In the genomic region with DNA sequence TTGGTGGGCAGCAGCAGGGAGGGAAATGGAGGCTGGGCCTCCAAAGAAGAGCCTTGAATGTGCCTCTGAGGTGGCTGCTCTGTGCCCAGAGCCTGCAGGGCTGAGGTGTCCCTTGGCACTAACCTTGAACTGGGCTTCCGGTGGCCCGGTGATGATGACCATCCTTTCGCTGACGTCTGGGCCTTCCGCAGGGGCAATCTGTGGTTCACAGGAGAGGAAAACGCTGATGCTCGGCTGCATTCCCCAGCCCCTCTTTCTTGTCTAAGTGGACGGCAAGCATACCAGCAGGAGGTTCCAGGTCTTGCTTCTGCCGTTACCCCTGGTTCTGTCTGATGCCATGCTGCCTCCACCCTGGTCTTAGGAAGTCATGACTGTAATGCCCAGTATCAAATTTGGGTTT, we compare ENCODE assay signal across 29 cellular contexts.
"Had no signal": no experiment of that assay in that cellular context is flagged by ENCODE, and none has a peak within 500 bp of the region (broad histone marks: within the 10 kb centered on the region; RNA-seq: fewer than 3 reads in every experiment).

No MANE protein-coding gene starts in this region.

- H3K27me3 Mint-ChIP-seq: activated CD8-positive, alpha-beta memory T cell treated with anti-CD3 and anti-CD28 coated beads, Interleukin-2, amount 10 ng/mL, durations not matched to agents 7 days and 5 days; brain; dendritic cell treated with granulocyte-macrophage colony-stimulating factor and Interleukin-4, amounts not matched to agents 40 ng/mL and 50 ng/mL, for 4 days had no signal

- DNase-seq: activated CD4-positive, alpha-beta memory T cell treated with anti-CD3 and anti-CD28 coated beads for 36 hours; activated CD4-positive, alpha-beta T cell treated with anti-CD3 and anti-CD28 coated beads for 36 hours; activated CD4-positive, alpha-beta T cell treated with anti-CD3 and anti-CD28 coated beads, Interleukin-2, amount 10 ng/mL, durations not matched to agents 24 days and 14 days; activated CD4-positive, CD25-positive, alpha-beta regulatory T cell; activated CD4-positive, CD25-positive, alpha-beta regulatory T cell treated with anti-CD3 and anti-CD28 coated beads, Interleukin-2, amount 50 U/mL, for 72 hours; activated CD8-positive, alpha-beta memory T cell treated with anti-CD3 and anti-CD28 coated beads, Interleukin-2, amount 10 ng/mL, durations not matched to agents 7 days and 5 days; activated CD8-positive, alpha-beta memory T cell treated with anti-CD3 and anti-CD28 coated beads, Interleukin-2, amount 50 U/mL, for 4 hours; activated CD8-positive, alpha-beta T cell treated with anti-CD3 and anti-CD28 coated beads, Interleukin-2, amount 10 ng/mL, durations not matched to agents 7 days and 5 days; activated gamma-delta T cell; activated naive CD4-positive, alpha-beta T cell; activated naive CD4-positive, alpha-beta T cell treated with anti-CD3 and anti-CD28 coated beads, Interleukin-2, amount 10 ng/mL, durations not matched to agents 7 days and 5 days; activated naive CD8-positive, alpha-beta T cell treated with anti-CD3 and anti-CD28 coated beads, Interleukin-2, amount 10 ng/mL, durations not matched to agents 7 days and 5 days; activated T-cell treated with anti-CD3 and anti-CD28 coated beads, Interleukin-2, amount 50 U/mL, for 24 hours; activated T-cell treated with anti-CD3 and anti-CD28 coated beads, Interleukin-2, amount 50 U/mL, for 72 hours; dorsolateral prefrontal cortex; effector memory CD4-positive, alpha-beta T cell; foreskin fibroblast; T-helper 2 cell had no signal

- H3K27me3 ChIP-seq: ascending aorta, breast epithelium, cardiac muscle cell, dorsolateral prefrontal cortex had no signal

- H3K27ac Mint-ChIP-seq: activated CD4-positive, alpha-beta memory T cell treated with anti-CD3 and anti-CD28 coated beads for 36 hours; activated CD4-positive, alpha-beta T cell treated with anti-CD3 and anti-CD28 coated beads for 36 hours; activated CD4-positive, alpha-beta T cell treated with anti-CD3 and anti-CD28 coated beads, Interleukin-2, amount 10 ng/mL, durations not matched to agents 24 days and 14 days; activated CD8-positive, alpha-beta memory T cell treated with anti-CD3 and anti-CD28 coated beads, Interleukin-2, amount 10 ng/mL, durations not matched to agents 7 days and 5 days; activated CD8-positive, alpha-beta T cell treated with anti-CD3 and anti-CD28 coated beads, Interleukin-2, amount 10 ng/mL, durations not matched to agents 7 days and 5 days; activated naive CD4-positive, alpha-beta T cell treated with anti-CD3 and anti-CD28 coated beads, Interleukin-2, amount 10 ng/mL, durations not matched to agents 7 days and 5 days; activated naive CD8-positive, alpha-beta T cell treated with anti-CD3 and anti-CD28 coated beads, Interleukin-2, amount 10 ng/mL, durations not matched to agents 7 days and 5 days; activated T-cell treated with anti-CD3 and anti-CD28 coated beads, Interleukin-2, amount 50 U/mL, for 24 hours; activated T-cell treated with anti-CD3 and anti-CD28 coated beads, Interleukin-2, amount 50 U/mL, for 72 hours; dendritic cell treated with granulocyte-macrophage colony-stimulating factor and Interleukin-4, amounts not matched to agents 40 ng/mL and 50 ng/mL, for 4 days; endodermal cell had no signal

- H3K27ac ChIP-seq: ascending aorta, breast epithelium, cardiac muscle cell, coronary artery, dorsolateral prefrontal cortex had no signal

- H3K36me3 ChIP-seq: ascending aorta, breast epithelium had no signal

- H3K4me1 Mint-ChIP-seq: activated CD4-positive, alpha-beta T cell treated with anti-CD3 and anti-CD28 coated beads for 36 hours; activated CD4-positive, alpha-beta T cell treated with anti-CD3 and anti-CD28 coated beads, Interleukin-2, amount 10 ng/mL, durations not matched to agents 24 days and 14 days; activated CD8-positive, alpha-beta memory T cell treated with anti-CD3 and anti-CD28 coated beads, Interleukin-2, amount 10 ng/mL, durations not matched to agents 7 days and 5 days; activated naive CD4-positive, alpha-beta T cell treated with anti-CD3 and anti-CD28 coated beads, Interleukin-2, amount 10 ng/mL, durations not matched to agents 7 days and 5 days; activated naive CD8-positive, alpha-beta T cell treated with anti-CD3 and anti-CD28 coated beads, Interleukin-2, amount 10 ng/mL, durations not matched to agents 7 days and 5 days; brain; central memory CD8-positive, alpha-beta T cell had no signal

- H3K4me3 ChIP-seq: ascending aorta, breast epithelium, cardiac muscle cell, coronary artery, dorsolateral prefrontal cortex had no signal

- H3K4me3 Mint-ChIP-seq: activated CD4-positive, alpha-beta memory T cell treated with anti-CD3 and anti-CD28 coated beads for 36 hours; activated CD4-positive, alpha-beta T cell treated with anti-CD3 and anti-CD28 coated beads for 36 hours; activated CD4-positive, alpha-beta T cell treated with anti-CD3 and anti-CD28 coated beads, Interleukin-2, amount 10 ng/mL, durations not matched to agents 24 days and 14 days; activated CD8-positive, alpha-beta memory T cell treated with anti-CD3 and anti-CD28 coated beads, Interleukin-2, amount 10 ng/mL, durations not matched to agents 7 days and 5 days; activated CD8-positive, alpha-beta T cell treated with anti-CD3 and anti-CD28 coated beads, Interleukin-2, amount 10 ng/mL, durations not matched to agents 7 days and 5 days; activated naive CD4-positive, alpha-beta T cell treated with anti-CD3 and anti-CD28 coated beads, Interleukin-2, amount 10 ng/mL, durations not matched to agents 7 days and 5 days; activated naive CD8-positive, alpha-beta T cell treated with anti-CD3 and anti-CD28 coated beads, Interleukin-2, amount 10 ng/mL, durations not matched to agents 7 days and 5 days; activated T-cell treated with anti-CD3 and anti-CD28 coated beads, Interleukin-2, amount 50 U/mL, for 24 hours; activated T-cell treated with anti-CD3 and anti-CD28 coated beads, Interleukin-2, amount 50 U/mL, for 72 hours; brain; central memory CD8-positive, alpha-beta T cell; dendritic cell treated with granulocyte-macrophage colony-stimulating factor and Interleukin-4, amounts not matched to agents 40 ng/mL and 50 ng/mL, for 4 days; endodermal cell had no signal

- H3K36me3 Mint-ChIP-seq: activated CD4-positive, alpha-beta memory T cell treated with anti-CD3 and anti-CD28 coated beads for 36 hours; activated CD8-positive, alpha-beta memory T cell treated with anti-CD3 and anti-CD28 coated beads, Interleukin-2, amount 10 ng/mL, durations not matched to agents 7 days and 5 days; activated naive CD4-positive, alpha-beta T cell treated with anti-CD3 and anti-CD28 coated beads, Interleukin-2, amount 10 ng/mL, durations not matched to agents 7 days and 5 days; activated naive CD4-positive, alpha-beta T cell treated with anti-CD3 and anti-CD28 coated beads, Interleukin-2, amount 50 U/mL, for 72 hours; activated naive CD8-positive, alpha-beta T cell treated with anti-CD3 and anti-CD28 coated beads, Interleukin-2, amount 10 ng/mL, durations not matched to agents 7 days and 5 days had no signal

- ATAC-seq: activated CD4-positive, alpha-beta T cell treated with anti-CD3 and anti-CD28 coated beads for 36 hours; activated CD8-positive, alpha-beta memory T cell treated with anti-CD3 and anti-CD28 coated beads, Interleukin-2, amount 10 ng/mL, durations not matched to agents 7 days and 5 days; activated CD8-positive, alpha-beta T cell treated with anti-CD3 and anti-CD28 coated beads, Interleukin-2, amount 10 ng/mL, durations not matched to agents 7 days and 5 days; activated naive CD4-positive, alpha-beta T cell treated with anti-CD3 and anti-CD28 coated beads, Interleukin-2, amount 50 U/mL, for 72 hours; activated T-cell treated with anti-CD3 and anti-CD28 coated beads, Interleukin-2, amount 50 U/mL, for 72 hours; esophagus mucosa had no signal

- H3K4me1 ChIP-seq: breast epithelium had no signal

- H3K9me3 Mint-ChIP-seq: activated CD4-positive, alpha-beta memory T cell treated with anti-CD3 and anti-CD28 coated beads for 36 hours; activated CD4-positive, alpha-beta T cell treated with anti-CD3 and anti-CD28 coated beads, Interleukin-2, amount 10 ng/mL, durations not matched to agents 24 days and 14 days; activated naive CD4-positive, alpha-beta T cell treated with anti-CD3 and anti-CD28 coated beads, Interleukin-2, amount 10 ng/mL, durations not matched to agents 7 days and 5 days; activated naive CD4-positive, alpha-beta T cell treated with anti-CD3 and anti-CD28 coated beads, Interleukin-2, amount 50 U/mL, for 72 hours; activated naive CD8-positive, alpha-beta T cell treated with anti-CD3 and anti-CD28 coated beads, Interleukin-2, amount 10 ng/mL, durations not matched to agents 7 days and 5 days; activated T-cell treated with anti-CD3 and anti-CD28 coated beads, Interleukin-2, amount 50 U/mL, for 24 hours; activated T-cell treated with anti-CD3 and anti-CD28 coated beads, Interleukin-2, amount 50 U/mL, for 72 hours; brain; central memory CD8-positive, alpha-beta T cell; dendritic cell treated with granulocyte-macrophage colony-stimulating factor and Interleukin-4, amounts not matched to agents 40 ng/mL and 50 ng/mL, for 4 days; endodermal cell had no signal

- H3K9me3 ChIP-seq: ascending aorta, breast epithelium had no signal

- FAIRE-seq: frontal cortex had no signal
